Comparison of ENCODE assay signal across 8 cellular contexts in the genomic region with DNA sequence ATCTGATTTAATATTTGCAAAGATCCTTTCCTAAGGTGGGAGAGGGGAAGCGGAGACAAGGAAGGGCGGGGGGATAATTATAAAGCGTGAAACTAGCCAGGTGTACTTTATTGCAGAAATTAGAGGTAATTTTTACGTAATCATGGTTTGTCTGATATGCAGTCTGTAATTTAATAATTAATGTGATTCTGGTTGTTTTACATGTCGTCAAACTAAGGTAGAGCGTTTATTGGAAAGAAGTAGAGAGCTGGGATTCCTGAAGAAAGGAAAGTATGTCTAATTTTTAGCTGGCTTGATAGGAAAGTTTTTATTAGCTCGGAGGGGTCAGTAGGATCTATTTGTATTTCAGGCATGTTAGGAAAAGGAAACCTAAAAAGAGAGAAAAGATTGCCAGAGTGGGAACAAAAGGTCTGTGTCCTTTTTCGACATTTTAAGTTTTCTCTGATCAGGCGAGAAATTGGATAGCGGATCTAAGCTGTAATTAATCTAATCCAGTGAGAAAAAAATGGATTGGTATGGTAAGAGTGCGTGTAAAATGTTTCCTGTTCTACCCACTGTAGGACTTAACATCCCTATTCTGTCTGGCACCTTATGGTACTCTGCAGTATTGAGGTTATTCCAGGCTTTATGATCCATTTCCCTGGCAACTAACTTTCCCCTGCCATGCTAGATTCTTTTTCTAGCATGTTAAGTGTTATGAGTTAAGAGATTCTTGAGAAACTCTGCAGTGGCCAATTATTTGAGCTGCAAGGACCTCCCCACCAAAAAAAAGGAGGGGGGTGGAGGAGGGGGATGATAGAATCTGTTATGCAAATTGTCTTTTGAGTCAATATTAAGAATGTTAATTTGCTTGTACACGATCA. TPM values are rescaled to one million over a fixed set of nuclear protein-coding genes. Genes with fewer than 3 reads are reported as not detected.
DNase-seq lines count a peak whose midpoint lies in the region; ATAC-seq, FAIRE-seq and TF ChIP-seq lines count a peak whose summit lies in the region.

No MANE protein-coding gene starts in this region.

- H3K4me1 ChIP-seq in pancreas: peaks cover 0 to 4% (median 4%) of the 10 kb centered on the region in 3 donors

- 19 to 20% methylated on average over 12 of the region's 12 CpGs for WGBS in pancreas, 2 donors

- ATAC-seq in pancreas: no peak
- ATAC-seq in GM18517 (IDR thresholded peaks at IDR 0.05; ENCODE audit: unreplicated experiment): no peak

- DNase-seq in DMS79 treated with DMSO at 0.1 percent for 48 hours (lab: John Stamatoyannopoulos, UW): peak; percentile 38
- no peak for DNase-seq in T-helper 2 cell treated with Interferon-gamma antibody and Interleukin-4, amounts not matched to agents 5 μg/mL and 100 μg/mL, for 36 hours (ENCODE audit: low spot score)
- no peak for DNase-seq in fibroblast of the aortic adventitia (ENCODE audit: low read depth)
- DNase-seq in pancreas: no peak
- no peak for DNase-seq in stimulated activated CD4-positive, alpha-beta T cell treated with anti-CD3 and anti-CD28 coated beads, Interleukin-1b, Interleukin-23, amount 100 ng/mL, for 48 hours
- DNase-seq in amniotic stem cell (lab: John Stamatoyannopoulos, UW): no peak
- no peak for DNase-seq in T-helper 9 cell

- H3K9me3 Mint-ChIP-seq in T-helper 2 cell treated with Interferon-gamma antibody and Interleukin-4, amounts not matched to agents 5 μg/mL and 100 μg/mL, for 36 hours: no peaks in the 10 kb centered on the region

- peak overlapping the region; percentile 74 for H3K4me3 Mint-ChIP-seq in T-helper 2 cell treated with Interferon-gamma antibody and Interleukin-4, amounts not matched to agents 5 μg/mL and 100 μg/mL, for 36 hours

- H3K9me3 ChIP-seq in pancreas: no peaks in the 10 kb centered on the region

- intact Hi-C loops in pancreas (cut with DNase I): no loop called here

- TF ChIP-seq CTCF in fibroblast of the aortic adventitia (IDR thresholded peaks at IDR 0.05; ENCODE audit: insufficient read depth, low read length): no peak
- TF ChIP-seq CTCF in pancreas (IDR thresholded peaks at IDR 0.05): no peak

- no peak overlapping the region for H3K27ac Mint-ChIP-seq in T-helper 2 cell treated with Interferon-gamma antibody and Interleukin-4, amounts not matched to agents 5 μg/mL and 100 μg/mL, for 36 hours

- H3K27me3 ChIP-seq in pancreas: peaks cover 0 to 37% (median 4%) of the 10 kb centered on the region in 4 donors

- no peak for FAIRE-seq in pancreas (lab: Jason Lieb, UNC)

- no peaks in the 10 kb centered on the region for H3K36me3 ChIP-seq in pancreas

- H3K36me3 Mint-ChIP-seq in T-helper 2 cell treated with Interferon-gamma antibody and Interleukin-4, amounts not matched to agents 5 μg/mL and 100 μg/mL, for 36 hours (ENCODE audit: low read depth): no peaks in the 10 kb centered on the region

- peaks cover 84% of the 10 kb centered on the region for H3K27me3 Mint-ChIP-seq in T-helper 2 cell treated with Interferon-gamma antibody and Interleukin-4, amounts not matched to agents 5 μg/mL and 100 μg/mL, for 36 hours (ENCODE audit: low read depth)

- H3K4me3 ChIP-seq in fibroblast of the aortic adventitia (ENCODE audit: low read depth, low read length) (peak overlapping the region; percentile 66), pancreas (peak overlapping the region in 3 of 4 donors; percentile 41 to 61 (median 56))

- no peak overlapping the region for H3K27ac ChIP-seq in pancreas

- peaks cover 6% of the 10 kb centered on the region for H3K4me1 Mint-ChIP-seq in T-helper 2 cell treated with Interferon-gamma antibody and Interleukin-4, amounts not matched to agents 5 μg/mL and 100 μg/mL, for 36 hours (ENCODE audit: low read depth)

RNA-seq across cellular contexts. Expression of gene CELF2, which starts 1.4 kb away (rescaled TPM):
- total RNA-seq in fibroblast of the aortic adventitia (ENCODE audit: low replicate concordance): 21.9 and 42.8 TPM in 2 replicates
- total RNA-seq in pancreas: 10 to 100 TPM in 1 of 6 donors, 1 to 10 TPM in 5; 1.2 to 11.7 (median 3.8) TPM
- 1 to 10 TPM; 1.4 to 1.6 TPM for polyA plus RNA-seq in pancreas
